ENCODE assay signal across 16 cellular contexts in the genomic region with DNA sequence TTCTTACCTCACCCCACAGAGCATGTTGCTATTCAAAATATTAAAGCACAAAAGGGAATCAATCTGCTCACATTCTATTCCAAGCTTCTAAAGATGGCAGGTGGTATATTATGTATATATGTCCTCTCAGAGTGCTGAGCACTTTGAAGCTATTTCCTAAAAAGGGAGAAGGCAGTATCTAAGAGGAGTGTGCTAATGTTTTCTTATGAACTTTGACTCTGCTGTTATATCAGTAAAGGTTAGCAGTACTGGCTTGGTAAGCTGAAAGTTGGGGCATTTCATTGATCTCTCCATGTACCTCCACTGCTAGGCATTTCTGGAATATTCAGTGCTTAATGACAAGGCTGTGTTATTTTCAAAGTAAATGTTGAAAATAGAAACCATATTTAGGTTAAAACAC. TPM values are rescaled to one million over a fixed set of nuclear protein-coding genes. Genes with fewer than 3 reads are reported as not detected.
DNase-seq lines count a peak whose midpoint lies in the region; ATAC-seq and TF ChIP-seq lines count a peak whose summit lies in the region.
"Had no signal": no experiment of that assay in that cellular context is flagged by ENCODE, and none has a peak within 500 bp of the region (broad histone marks: within the 10 kb centered on the region; RNA-seq: fewer than 3 reads in every experiment).

No MANE protein-coding gene starts in this region.

- H3K4me1 Mint-ChIP-seq in T-helper 2 cell treated with Interferon-gamma antibody and Interleukin-4, amounts not matched to agents 5 μg/mL and 100 μg/mL, for 36 hours (ENCODE audit: low read depth): peaks cover 39% of the 10 kb centered on the region
- H3K4me1 Mint-ChIP-seq in activated T-helper 2 cell treated with anti-CD3 and anti-CD28 coated beads, Interferon-gamma antibody, Interleukin-2, Interleukin-4, amounts not matched to agents 10 μg/mL and 5 μg/mL and 100 μg/mL, durations not matched to agents 14 hours and 24 hours and 36 hours (ENCODE audit: low read depth): peaks cover 43% of the 10 kb centered on the region

- no peaks in the 10 kb centered on the region for H3K27me3 Mint-ChIP-seq in T-helper 2 cell treated with Interferon-gamma antibody and Interleukin-4, amounts not matched to agents 5 μg/mL and 100 μg/mL, for 36 hours (ENCODE audit: low read depth)
- H3K27me3 Mint-ChIP-seq in activated T-helper 2 cell treated with anti-CD3 and anti-CD28 coated beads, Interferon-gamma antibody, Interleukin-2, Interleukin-4, amounts not matched to agents 10 μg/mL and 5 μg/mL and 100 μg/mL, durations not matched to agents 14 hours and 24 hours and 36 hours (ENCODE audit: low read depth): no peaks in the 10 kb centered on the region

- peaks cover 0 to 19% (median 2%) of the 10 kb centered on the region in 4 donors for H3K36me3 ChIP-seq in liver (ENCODE audit: control insufficient read depth in 4 of 4, insufficient read depth in 3 of 4, low read depth in 1 of 4, low read length in 3 of 4)

- peak overlapping the region; percentile 34 to 52 for H3K27ac ChIP-seq in liver (ENCODE audit: low read depth in 1 of 2, low read length in 2 of 2)
- H3K27ac ChIP-seq in coronary artery: no peak overlapping the region
- H3K27ac ChIP-seq: 22Rv1, HL-60 had no signal

- H3K9me3 Mint-ChIP-seq in T-helper 2 cell treated with Interferon-gamma antibody and Interleukin-4, amounts not matched to agents 5 μg/mL and 100 μg/mL, for 36 hours: peaks cover 14% of the 10 kb centered on the region
- H3K9me3 Mint-ChIP-seq in activated T-helper 2 cell treated with anti-CD3 and anti-CD28 coated beads, Interferon-gamma antibody, Interleukin-2, Interleukin-4, amounts not matched to agents 10 μg/mL and 5 μg/mL and 100 μg/mL, durations not matched to agents 14 hours and 24 hours and 36 hours: peaks cover 22% of the 10 kb centered on the region

- no peaks in the 10 kb centered on the region for H3K9me3 ChIP-seq in liver (ENCODE audit: control insufficient read depth in 4 of 4, low read length in 3 of 4)

- peaks cover 59% of the 10 kb centered on the region for H3K36me3 Mint-ChIP-seq in T-helper 2 cell treated with Interferon-gamma antibody and Interleukin-4, amounts not matched to agents 5 μg/mL and 100 μg/mL, for 36 hours (ENCODE audit: low read depth)
- peaks cover 74% of the 10 kb centered on the region for H3K36me3 Mint-ChIP-seq in activated T-helper 2 cell treated with anti-CD3 and anti-CD28 coated beads, Interferon-gamma antibody, Interleukin-2, Interleukin-4, amounts not matched to agents 10 μg/mL and 5 μg/mL and 100 μg/mL, durations not matched to agents 14 hours and 24 hours and 36 hours (ENCODE audit: low read depth)

- H3K4me1 ChIP-seq in liver (ENCODE audit: control insufficient read depth in 4 of 4, insufficient read depth in 4 of 4, low read length in 3 of 4): peaks cover 6 to 20% (median 12%) of the 10 kb centered on the region in 4 donors

- no peak for DNase-seq in T-helper 2 cell treated with Interferon-gamma antibody and Interleukin-4, amounts not matched to agents 5 μg/mL and 100 μg/mL, for 36 hours (ENCODE audit: low spot score)
- DNase-seq in T-helper 2 cell (no peak), coronary artery (ENCODE audit: low spot score) (no peak), activated gamma-delta T cell (lab: John Stamatoyannopoulos, UW) (no peak)
- DNase-seq in activated T-helper 2 cell treated with anti-CD3 and anti-CD28 coated beads, Interferon-gamma antibody, Interleukin-2, Interleukin-4, amounts not matched to agents 10 μg/mL and 5 μg/mL and 100 μg/mL, durations not matched to agents 14 hours and 24 hours and 36 hours (ENCODE audit: low spot score): no peak
- DNase-seq: CD8-positive, alpha-beta T cell; COR-L47; DND-41; GDM1; HCEC 1CT; HFFc6 had no signal

- intact Hi-C loops in activated T-helper 2 cell treated with anti-CD3 and anti-CD28 coated beads, Interferon-gamma antibody, Interleukin-2, Interleukin-4, amounts not matched to agents 10 μg/mL and 5 μg/mL and 100 μg/mL, durations not matched to agents 14 hours and 24 hours and 36 hours (cut with micrococcal nuclease): no loop called here

- H3K4me3 Mint-ChIP-seq in T-helper 2 cell treated with Interferon-gamma antibody and Interleukin-4, amounts not matched to agents 5 μg/mL and 100 μg/mL, for 36 hours: no peak overlapping the region
- H3K4me3 Mint-ChIP-seq in activated T-helper 2 cell treated with anti-CD3 and anti-CD28 coated beads, Interferon-gamma antibody, Interleukin-2, Interleukin-4, amounts not matched to agents 10 μg/mL and 5 μg/mL and 100 μg/mL, durations not matched to agents 14 hours and 24 hours and 36 hours (ENCODE audit: low read depth): no peak overlapping the region
- H3K4me3 Mint-ChIP-seq: CD14-positive monocyte; CD8-positive, alpha-beta T cell; HFFc6 had no signal

- H3K9ac ChIP-seq in liver (ENCODE audit: low read depth in 1 of 2, low read length in 2 of 2): no peak overlapping the region

- peak overlapping the region; percentile 22 for H3K27ac Mint-ChIP-seq in T-helper 2 cell treated with Interferon-gamma antibody and Interleukin-4, amounts not matched to agents 5 μg/mL and 100 μg/mL, for 36 hours
- peak overlapping the region; percentile 8 for H3K27ac Mint-ChIP-seq in activated T-helper 2 cell treated with anti-CD3 and anti-CD28 coated beads, Interferon-gamma antibody, Interleukin-2, Interleukin-4, amounts not matched to agents 10 μg/mL and 5 μg/mL and 100 μg/mL, durations not matched to agents 14 hours and 24 hours and 36 hours
- H3K27ac Mint-ChIP-seq: CD8-positive, alpha-beta T cell; HFFc6 had no signal

- no peak for ATAC-seq in HG02885 (IDR thresholded peaks at IDR 0.05; ENCODE audit: poor library complexity, unreplicated experiment)
- ATAC-seq: CD8-positive, alpha-beta T cell had no signal

- TF ChIP-seq RAD21 in liver (IDR thresholded peaks at IDR 0.05): peak; percentile 42 to 49

- TF ChIP-seq CTCF in liver (IDR thresholded peaks at IDR 0.05; ENCODE audit: low read depth, low read length, missing input control): no peak
- TF ChIP-seq CTCF in coronary artery (IDR thresholded peaks at IDR 0.05): no peak

- H3K27me3 ChIP-seq in liver (ENCODE audit: control insufficient read depth in 4 of 4, insufficient read depth in 4 of 4, low read length in 3 of 4): no peaks in the 10 kb centered on the region

- H3K4me3 ChIP-seq in liver (ENCODE audit: low read depth in 1 of 3, low read length in 3 of 3): no peak overlapping the region
- H3K4me3 ChIP-seq in coronary artery: no peak overlapping the region

TF ChIP-seq in liver, 16 proteins besides CTCF, POLR2A, EP300 and RAD21 (continues in another document):
- TF ChIP-seq HNF4G (IDR thresholded peaks at IDR 0.05) (no peak), NR2F2 (IDR thresholded peaks at IDR 0.05) (peak; percentile 41), HNF4A (conservative IDR thresholded peaks at IDR 0.05) (peak; percentile 62 to 76), FOXA2 (IDR thresholded peaks at IDR 0.05) (no peak), RXRA (IDR thresholded peaks at IDR 0.05) (peak; percentile 71 to 79), ATF3 (IDR thresholded peaks at IDR 0.05) (no peak), JUND (IDR thresholded peaks at IDR 0.05) (peak; percentile 17 to 22), EGR1 (IDR thresholded peaks at IDR 0.05; ENCODE audit: low read depth in 2 of 2) (no peak), FOXA1 (IDR thresholded peaks at IDR 0.05) (no peak), MAX (IDR thresholded peaks at IDR 0.05) (peak; percentile 43), REST (IDR thresholded peaks at IDR 0.05) (peak; percentile 34), TAF1 (conservative IDR thresholded peaks at IDR 0.05) (peak; percentile 26), GABPA (IDR thresholded peaks at IDR 0.05 in 1 of 2, conservative IDR thresholded peaks at IDR 0.05 in 1 of 2) (no peak), SP1 (IDR thresholded peaks at IDR 0.05) (peak; percentile 38), YY1 (IDR thresholded peaks at IDR 0.05) (peak; percentile 78)

RNA-seq across cellular contexts. Expression of gene IL1RAP, which starts 43.4 kb away (rescaled TPM):
- 34.5 and 38.6 TPM in 2 replicates for total RNA-seq in activated T-helper 2 cell treated with anti-CD3 and anti-CD28 coated beads, Interferon-gamma antibody, Interleukin-2, Interleukin-4, amounts not matched to agents 10 μg/mL and 5 μg/mL and 100 μg/mL, durations not matched to agents 14 hours and 24 hours and 36 hours
- 100 to 1,000 TPM in 1 of 2 donors, 10 to 100 TPM in 1; 85.1 to 230 TPM for total RNA-seq in liver
- 10 to 100 TPM; 53.7 to 58.1 TPM for polyA plus RNA-seq in liver

Comparison
In these comparisons a context has a peak if more than half of its experiments do, and no peak if none do; other contexts are left out.
1. H3K27ac ChIP-seq: peak in liver (2 of 2); none in coronary artery (0 of 2).